Comparison of ENCODE assay signal across 8 cellular contexts in genomic region chr6:26021350-26022165, GRCh38. TPM values are rescaled to one million over a fixed set of nuclear protein-coding genes. Genes with fewer than 3 reads are reported as not detected.
DNase-seq lines count a peak whose midpoint lies in the region; ATAC-seq and TF ChIP-seq lines count a peak whose summit lies in the region.

No MANE protein-coding gene starts in this region.

- in situ Hi-C loops in ACHN (cut with HindIII; ENCODE audit: low pct_ligation_motif_present, low pct_unique_long_range_greater_than_20kb, low sequenced_read_pairs) (no loop called here), GM18951 (cut with MboI; ENCODE audit: low sequenced_read_pairs, unreplicated experiment) (loop anchor here (10.0 kb wide), 1 partner anchor 1793 kb away; a partner anchor contains a TSS), mammary epithelial cell (cut with MboI; ENCODE audit: low sequenced_read_pairs in 2 of 2) (no loop called here)

- H3K4me1 ChIP-seq in mammary epithelial cell (ENCODE audit: insufficient read depth, low read length) = peaks cover 38% of the 10 kb centered on the region
- H3K4me1 ChIP-seq in spleen = peaks cover 5 to 50% (median 33%) of the 10 kb centered on the region in 6 donors

- no TSS peak for BruUV-seq in mammary epithelial cell (replicated peaks; lab: Mats Ljungman, UMichigan)

- under 1% methylated on average over 19 of the region's 39 CpGs for WGBS in mammary epithelial cell (ENCODE audit: low coverage, missing lambda C conversion rate)
- WGBS in spleen, 5 donors = 0 to 1% (median 0%) methylated on average over 32 to 39 of the region's 39 CpGs

- H3K79me2 ChIP-seq in mammary epithelial cell (ENCODE audit: insufficient read depth, low read length) = no peaks in the 10 kb centered on the region

- peak overlapping the region; percentile 92 for H3K4me2 ChIP-seq in mammary epithelial cell (ENCODE audit: insufficient read depth, low read depth, low read length)

- TF ChIP-seq CTCF in WI38 (IDR thresholded peaks at IDR 0.05; ENCODE audit: low read depth, low read length) (no peak), mammary epithelial cell (conservative IDR thresholded peaks at IDR 0.05 in 1 of 2, IDR thresholded peaks at IDR 0.05 in 1 of 2; ENCODE audit: extremely low read depth in 1 of 2, insufficient read depth in 1 of 2, low read depth in 1 of 2, low read length in 2 of 2) (no peak), spleen (IDR thresholded peaks at IDR 0.05 in 8 of 11, conservative IDR thresholded peaks at IDR 0.05 in 3 of 11) (peak in 4 of 11 experiments; percentile 8 to 22 (median 17))

- DNase-seq in ACHN (peak; percentile 95), NCI-H2227 treated with DMSO at 0.1 percent for 48 hours (lab: John Stamatoyannopoulos, UW) (peak; percentile 97), mammary epithelial cell (peak; percentile 83), inferior parietal cortex (ENCODE audit: extremely low spot score) (peak; percentile 91), spleen (peak; percentile 97)

- H3K4me3 ChIP-seq in WI38 (ENCODE audit: low read depth, low read length) (peak overlapping the region; percentile 72), mammary epithelial cell (replicated peaks in 1 of 3; ENCODE audit: insufficient read depth in 1 of 3, low read depth in 2 of 3, low read length in 3 of 3) (peak overlapping the region; percentile 39 to 56 (median 54)), spleen (peak overlapping the region; percentile 29 to 83 (median 48))

- peak overlapping the region; percentile 86 for H2AFZ ChIP-seq in mammary epithelial cell (ENCODE audit: low read depth, low read length)

- peak overlapping the region; percentile 75 for H3K9ac ChIP-seq in mammary epithelial cell (ENCODE audit: insufficient read depth, low read length)

- H4K20me1 ChIP-seq in mammary epithelial cell (ENCODE audit: insufficient read depth, low read length) = no peaks in the 10 kb centered on the region

- H3K27me3 ChIP-seq in mammary epithelial cell (ENCODE audit: insufficient read depth, low read length) = no peaks in the 10 kb centered on the region
- H3K27me3 ChIP-seq in spleen (replicated peaks in 1 of 7) = no peaks in the 10 kb centered on the region

- H3K9me3 ChIP-seq in mammary epithelial cell (replicated peaks; ENCODE audit: insufficient read depth, low read length) (no peaks in the 10 kb centered on the region), spleen (peaks cover 0 to 27% (median 2%) of the 10 kb centered on the region in 8 donors)

- dilution Hi-C loops in mammary epithelial cell (cut with HindIII; ENCODE audit: low sequenced_read_pairs) = loop anchor here (5.0 kb wide), 1 partner anchor 54 kb away; no protein-coding TSS in a partner anchor

- CTCF ChIA-PET in mammary epithelial cell (lab: Charles Lee; ENCODE audit: low non-redundant PET) = no interaction called here

- peak; percentile 49 for ATAC-seq in HG03159 (IDR thresholded peaks at IDR 0.05; ENCODE audit: unreplicated experiment)

- peak overlapping the region; percentile 85 for H3K27ac ChIP-seq in mammary epithelial cell (ENCODE audit: insufficient read depth, low read depth, low read length)
- H3K27ac ChIP-seq in spleen = peak overlapping the region; percentile 96 to 99 (median 99)

- H3K36me3 ChIP-seq in mammary epithelial cell (ENCODE audit: insufficient read depth, low read length) (no peaks in the 10 kb centered on the region), spleen (no peaks in the 10 kb centered on the region)

- intact Hi-C loops in mammary epithelial cell (cut with micrococcal nuclease) (no loop called here), spleen (cut with DNase I; ENCODE audit: low total_unique reads) (no loop called here)

- TF ChIP-seq POLR2A in GM18951 (IDR thresholded peaks at IDR 0.05; ENCODE audit: extremely low read depth, insufficient read depth, insufficient read length) = peak; percentile 99
- TF ChIP-seq POLR2A in spleen (IDR thresholded peaks at IDR 0.05) = peak; percentile 56 to 77 (median 70)

RNA-seq across cellular contexts. Expression of gene TRIM38, which starts 59.0 kb away (rescaled TPM):
- total RNA-seq in mammary epithelial cell (1 to 10 TPM; 6.8 to 7.6 TPM), spleen (10 to 100 TPM; 25.7 to 34.4 (median 30.3) TPM)
- polyA plus RNA-seq in mammary epithelial cell (3.4 TPM), spleen (10 to 100 TPM in 1 of 3 donors, 1 to 10 TPM in 2; 8.0 to 14.4 (median 9.6) TPM)
- polyA minus RNA-seq in mammary epithelial cell = 8.6 TPM

Comparison
In these comparisons a context has a peak if more than half of its experiments do, and no peak if none do; other contexts are left out.
1. Peak in every context shown above with its lines: DNase-seq, ATAC-seq, H3K4me3 ChIP-seq and H3K27ac ChIP-seq.